Comparison of ENCODE assay signal across 4 cellular contexts in genomic region chr10:90896916-90897315, GRCh38. TPM values are rescaled to one million over a fixed set of nuclear protein-coding genes. Genes with fewer than 3 reads are reported as not detected.
"Had no signal": no experiment of that assay in that cellular context is flagged by ENCODE, and none has a peak within 500 bp of the region (broad histone marks: within the 10 kb centered on the region; RNA-seq: fewer than 3 reads in every experiment).

No MANE protein-coding gene starts in this region.

RNA-seq across cellular contexts. Expression of gene ANKRD1, which starts 24.0 kb away (rescaled TPM):
- total RNA-seq: left colon, temporal lobe had no signal
- polyA plus RNA-seq: neural cell had no signal

RNA-seq across cellular contexts. Expression of gene HTR7, which starts 39.1 kb away (rescaled TPM):
- total RNA-seq: left ventricle myocardium superior had no signal
